22 cellular contexts compared by ENCODE assay signal in the genomic region with DNA sequence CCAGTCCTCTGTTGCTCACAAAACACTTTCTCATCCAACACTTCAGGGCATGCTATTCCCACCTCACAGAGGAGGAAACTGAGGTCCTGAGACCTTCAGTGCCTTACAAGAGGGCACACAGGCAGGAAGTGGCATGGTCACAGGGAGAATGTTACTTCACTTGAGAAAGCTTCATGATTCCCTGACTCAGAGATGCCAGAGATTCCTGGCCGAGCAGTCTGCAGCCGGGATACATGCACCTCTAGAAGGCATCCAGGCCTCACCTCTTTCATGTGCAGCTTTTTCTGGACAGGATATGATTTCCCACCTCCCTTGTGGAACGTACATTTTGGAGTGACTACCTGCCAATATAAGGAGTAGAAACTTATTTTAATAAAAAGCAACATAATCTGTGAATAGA. TPM values are rescaled to one million over a fixed set of nuclear protein-coding genes. Genes with fewer than 3 reads are reported as not detected.
"Had no signal": no experiment of that assay in that cellular context is flagged by ENCODE, and none has a peak within 500 bp of the region (broad histone marks: within the 10 kb centered on the region; RNA-seq: fewer than 3 reads in every experiment).

No MANE protein-coding gene starts in this region.

- H3K4me1 ChIP-seq: adrenal gland, colonic mucosa, esophagus squamous epithelium, upper lobe of left lung had no signal

- H3K36me3 ChIP-seq: adrenal gland, colonic mucosa, esophagus squamous epithelium, upper lobe of left lung had no signal

- FAIRE-seq: endometrium, kidney, small intestine, TTC549 had no signal

- H3K27me3 ChIP-seq: colonic mucosa had no signal

- H3K9me3 ChIP-seq: adrenal gland, colonic mucosa, esophagus squamous epithelium, upper lobe of left lung had no signal

- H3K4me3 ChIP-seq: adrenal gland, colonic mucosa, esophagus squamous epithelium, hepatocyte, upper lobe of left lung had no signal

- H2AFZ ChIP-seq: hepatocyte had no signal

- ATAC-seq: activated CD8-positive, alpha-beta T cell treated with anti-CD3 and anti-CD28 coated beads for 36 hours; left ventricle myocardium superior; stimulated activated naive CD8-positive, alpha-beta T cell treated with anti-CD3 and anti-CD28 coated beads, Interleukin-15, Interleukin-2, amounts not matched to agents 100 U/mL and 50 U/mL, for 24 hours; WTC11 had no signal

- H3K4me2 ChIP-seq: hepatocyte had no signal

- H3K27ac ChIP-seq: adrenal gland, colonic mucosa, esophagus squamous epithelium, hepatocyte, upper lobe of left lung had no signal

- H3K79me2 ChIP-seq: hepatocyte had no signal

- DNase-seq: activated CD4-positive, alpha-beta T cell treated with anti-CD3 and anti-CD28 coated beads for 4 hours; activated CD8-positive, alpha-beta T cell treated with anti-CD3 and anti-CD28 coated beads for 36 hours; activated effector memory CD4-positive, alpha-beta T cell treated with anti-CD3 and anti-CD28 coated beads, Interleukin-2, amount 50 U/mL, for 16 hours; activated T-cell treated with anti-CD3 and anti-CD28 coated beads, Interleukin-2, amount 50 U/mL, for 48 hours; adrenal gland; colonic mucosa; esophagus squamous epithelium; kidney; left ventricle myocardium superior; mesenchymal stem cell; nucleus accumbens; posterior cingulate gyrus; small intestine; stimulated activated naive CD8-positive, alpha-beta T cell treated with anti-CD3 and anti-CD28 coated beads, Interleukin-15, Interleukin-2, amounts not matched to agents 100 U/mL and 50 U/mL, for 24 hours; upper lobe of left lung had no signal

RNA-seq across cellular contexts. Expression of gene SST, which starts 2.8 kb away (rescaled TPM):
- total RNA-seq: activated CD8-positive, alpha-beta T cell treated with anti-CD3 and anti-CD28 coated beads for 36 hours; cardiac septum; esophagus squamous epithelium; fibroblast of villous mesenchyme; glomerular endothelial cell; kidney; left ventricle myocardium superior; upper lobe of left lung had no signal

RNA-seq across cellular contexts. Expression of gene RTP2, which starts 29.3 kb away (rescaled TPM):
- total RNA-seq: activated CD8-positive, alpha-beta T cell treated with anti-CD3 and anti-CD28 coated beads for 36 hours; cardiac septum; colonic mucosa; esophagus squamous epithelium; fibroblast of villous mesenchyme; glomerular endothelial cell; hepatocyte; kidney; left ventricle myocardium superior; upper lobe of left lung; WTC11 had no signal
- polyA plus RNA-seq: adrenal gland, hepatocyte, small intestine had no signal
